In the genomic region with DNA sequence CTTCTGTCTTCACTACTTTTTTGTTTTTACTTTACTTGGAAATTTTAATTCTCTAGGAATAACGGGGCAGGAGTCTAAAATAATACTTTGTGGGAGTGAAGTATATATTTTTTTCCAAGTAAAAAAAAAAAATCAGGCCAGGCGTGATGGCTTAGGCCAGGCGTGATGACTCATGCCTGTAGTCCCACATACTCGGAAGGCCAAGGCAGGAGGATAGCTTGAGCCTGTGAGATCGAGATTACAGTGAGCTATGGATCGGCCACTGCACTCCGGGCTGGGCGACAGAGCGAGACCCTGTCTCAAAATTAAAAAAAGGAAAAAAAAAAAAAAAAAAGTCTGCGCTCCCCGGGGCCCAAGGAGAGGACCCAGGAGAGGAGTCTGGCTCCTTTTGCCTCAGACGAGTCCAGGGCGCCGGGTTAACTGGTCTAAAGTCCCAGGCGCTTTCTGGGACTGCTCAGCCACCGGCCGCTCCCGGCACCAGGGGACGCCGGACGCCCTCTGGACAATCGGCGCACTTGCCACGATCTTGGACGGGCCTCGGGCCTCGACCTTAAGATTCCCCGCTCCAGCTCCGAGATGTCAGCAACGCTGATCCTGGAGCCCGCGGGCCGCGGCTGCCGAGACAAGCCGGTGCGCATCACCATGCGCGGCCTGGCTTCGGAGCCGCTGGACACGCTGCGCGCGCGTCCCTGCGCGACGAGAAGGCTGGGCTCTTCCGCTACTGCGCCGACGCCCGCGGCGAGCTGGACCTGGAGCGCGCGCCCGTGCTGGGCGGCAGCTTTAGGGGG, we compare ENCODE assay signal across 8 cellular contexts. TPM values are rescaled to one million over a fixed set of nuclear protein-coding genes. Genes with fewer than 3 reads are reported as not detected.
A peak's percentile ranks its signal among the peaks of the same experiment; 100 is the strongest.
DNase-seq lines count a peak whose midpoint lies in the region; ATAC-seq and TF ChIP-seq lines count a peak whose summit lies in the region.

No MANE protein-coding gene starts in this region.

- H3K9me3 ChIP-seq in esophagus muscularis mucosa, result no peaks in the 10 kb centered on the region
- H3K9me3 ChIP-seq in naive thymus-derived CD4-positive, alpha-beta T cell (ENCODE audit: control insufficient read depth in 2 of 3, low read length in 3 of 3), result peaks cover 0 to 34% (median 4%) of the 10 kb centered on the region in 3 experiments
- peaks cover 4% of the 10 kb centered on the region for H3K9me3 ChIP-seq in Karpas-422 (ENCODE audit: low read length)

- H3K4me3 ChIP-seq in ACC112 (ENCODE audit: low read depth, low read length) (peak overlapping the region; percentile 84), esophagus muscularis mucosa (peak overlapping the region; percentile 54 to 59 (median 58)), Karpas-422 (ENCODE audit: low read length) (no peak overlapping the region)
- no peak overlapping the region for H3K4me3 ChIP-seq in naive thymus-derived CD4-positive, alpha-beta T cell (ENCODE audit: low read length)

- H3K9ac ChIP-seq in Karpas-422 (ENCODE audit: low read length), result no peak overlapping the region

- H3K36me3 Mint-ChIP-seq in naive thymus-derived CD4-positive, alpha-beta T cell, result peaks cover 14 to 42% (median 26%) of the 10 kb centered on the region in 5 donors

- DNase-seq in NCI-H2227 treated with DMSO at 0.1 percent for 48 hours (lab: John Stamatoyannopoulos, UW) (peak; percentile 77), esophagus muscularis mucosa (ENCODE audit: extremely low spot score) (no peak), Karpas-422 (no peak), NCI-H1105 treated with DMSO at 0.1 percent for 48 hours (lab: John Stamatoyannopoulos, UW) (no peak)
- no peak for DNase-seq in naive thymus-derived CD4-positive, alpha-beta T cell

- no peak for TF ChIP-seq POLR2A in esophagus muscularis mucosa (IDR thresholded peaks at IDR 0.05; ENCODE audit: low read depth)

- H3K9me3 Mint-ChIP-seq in naive thymus-derived CD4-positive, alpha-beta T cell, result peaks cover 8 to 91% (median 45%) of the 10 kb centered on the region in 11 donors

- no peak overlapping the region for H3K27ac Mint-ChIP-seq in naive thymus-derived CD4-positive, alpha-beta T cell

- H3K79me2 ChIP-seq in ACC112 (ENCODE audit: control insufficient read depth, insufficient read depth, low read length, unreplicated experiment), result peaks cover 13% of the 10 kb centered on the region
- peaks cover 23% of the 10 kb centered on the region for H3K79me2 ChIP-seq in Karpas-422 (ENCODE audit: low read length)

- CTCF ChIA-PET in naive thymus-derived CD4-positive, alpha-beta T cell (lab: Charles Lee), result no interaction called here

- TF ChIP-seq CTCF in esophagus muscularis mucosa (IDR thresholded peaks at IDR 0.05), result no peak

- no peak overlapping the region for H3K4me2 ChIP-seq in Karpas-422 (ENCODE audit: low read depth, low read length, poor library complexity, severe bottlenecking)

- no peaks in the 10 kb centered on the region for H3K9me2 ChIP-seq in Karpas-422 (replicated peaks; ENCODE audit: insufficient read depth, low read length)

- H3K36me3 ChIP-seq in ACC112 (ENCODE audit: insufficient read depth, low read length), result no peaks in the 10 kb centered on the region
- H3K36me3 ChIP-seq in esophagus muscularis mucosa, result no peaks in the 10 kb centered on the region
- no peaks in the 10 kb centered on the region for H3K36me3 ChIP-seq in naive thymus-derived CD4-positive, alpha-beta T cell (ENCODE audit: control insufficient read depth in 2 of 3, insufficient read depth in 3 of 3, low read length in 3 of 3)
- peaks cover 11% of the 10 kb centered on the region for H3K36me3 ChIP-seq in Karpas-422 (ENCODE audit: insufficient read depth, low read length)

- H3K27ac ChIP-seq in ACC112 (ENCODE audit: low read depth, low read length) (no peak overlapping the region), esophagus muscularis mucosa (replicated peaks in 1 of 4) (peak overlapping the region; percentile 58 to 68 (median 64)), Karpas-422 (ENCODE audit: low read length) (no peak overlapping the region)
- H3K27ac ChIP-seq in naive thymus-derived CD4-positive, alpha-beta T cell (ENCODE audit: low read depth, low read length), result no peak overlapping the region

- H2AFZ ChIP-seq in ACC112 (ENCODE audit: low read length, unreplicated experiment), result peak overlapping the region; percentile 69
- no peak overlapping the region for H2AFZ ChIP-seq in Karpas-422 (ENCODE audit: low read length)

- intact Hi-C loops in esophagus muscularis mucosa (cut with DNase I), result loop anchor here (5.0 kb wide), 1 partner anchor 66 kb away; the partner anchor contains the start of gene ZNF566
- intact Hi-C loops in naive thymus-derived CD4-positive, alpha-beta T cell (cut with micrococcal nuclease), result no loop called here

- H4K20me1 ChIP-seq in Karpas-422 (ENCODE audit: insufficient read depth, low read depth, low read length), result no peaks in the 10 kb centered on the region

- no peak for TF ChIP-seq EP300 in esophagus muscularis mucosa (IDR thresholded peaks at IDR 0.05)

- H3K27me3 Mint-ChIP-seq in naive thymus-derived CD4-positive, alpha-beta T cell, result peaks cover 14 to 40% (median 30%) of the 10 kb centered on the region in 5 donors

- peaks cover 10 to 33% (median 20%) of the 10 kb centered on the region in 7 donors for H3K4me1 Mint-ChIP-seq in naive thymus-derived CD4-positive, alpha-beta T cell

- H3K4me3 Mint-ChIP-seq in naive thymus-derived CD4-positive, alpha-beta T cell, result peak overlapping the region in 8 of 10 donors; percentile 3 to 67 (median 60)

- POLR2A ChIA-PET in naive thymus-derived CD4-positive, alpha-beta T cell (lab: Charles Lee), result interaction anchor here (0.7 to 2.6 kb wide), 2 partner anchors 35 to 68 kb away, joined by 3 to 8 read pairs; partner anchors contain the start of gene ZNF566

- H3K27me3 ChIP-seq in ACC112 (ENCODE audit: insufficient read depth, low read length), result no peaks in the 10 kb centered on the region
- peaks cover 0 to 8% (median 0%) of the 10 kb centered on the region in 4 donors for H3K27me3 ChIP-seq in esophagus muscularis mucosa
- peaks cover 0 to 9% of the 10 kb centered on the region in 2 donors for H3K27me3 ChIP-seq in naive thymus-derived CD4-positive, alpha-beta T cell (ENCODE audit: control insufficient read depth in 2 of 2, insufficient read depth in 2 of 2, low read length in 2 of 2)
- H3K27me3 ChIP-seq in Karpas-422 (ENCODE audit: low read length), result no peaks in the 10 kb centered on the region

- H3K4me1 ChIP-seq in ACC112 (ENCODE audit: control insufficient read depth, insufficient read depth, low read length, unreplicated experiment) (no peaks in the 10 kb centered on the region), esophagus muscularis mucosa (peaks cover 13 to 37% (median 25%) of the 10 kb centered on the region in 4 donors), Karpas-422 (ENCODE audit: low read length) (peaks cover 15% of the 10 kb centered on the region)
- peaks cover 6 to 13% of the 10 kb centered on the region in 2 donors for H3K4me1 ChIP-seq in naive thymus-derived CD4-positive, alpha-beta T cell (ENCODE audit: control insufficient read depth in 2 of 2, insufficient read depth in 2 of 2, low read length in 2 of 2)

- 15% methylated on average over 25 of the region's 61 CpGs for WGBS in esophagus muscularis mucosa

- ATAC-seq in naive thymus-derived CD4-positive, alpha-beta T cell, result no peak
- ATAC-seq in HG03135 (IDR thresholded peaks at IDR 0.05; ENCODE audit: unreplicated experiment) (no peak), GM19467 (IDR thresholded peaks at IDR 0.05; ENCODE audit: unreplicated experiment) (no peak)

RNA-seq across cellular contexts. Expression of gene ZFP82, which starts 2.7 kb away (rescaled TPM):
- total RNA-seq in esophagus muscularis mucosa, result 1 to 10 TPM; 3.5 to 6.0 (median 5.8) TPM
- total RNA-seq in naive thymus-derived CD4-positive, alpha-beta T cell, result 1 to 10 TPM; 2.2 to 8.2 (median 5.7) TPM
- 10 to 100 TPM in 1 of 2 donors, 1 to 10 TPM in 1; 8.2 to 13.9 TPM for polyA plus RNA-seq in naive thymus-derived CD4-positive, alpha-beta T cell
- 14.4 and 23.0 TPM in 2 replicates for total RNA-seq in Karpas-422 (2014; rRNA removed; shearing (Covaris generic); ENCODE audit: low replicate concordance)

RNA-seq across cellular contexts. Expression of gene ZFP14, which starts 42.2 kb away (rescaled TPM):
- 1 to 10 TPM; 2.5 to 5.8 (median 4.1) TPM for total RNA-seq in esophagus muscularis mucosa
- 10 to 100 TPM in 2 of 5 experiments, 1 to 10 TPM in 3; 5.3 to 24.0 (median 9.2) TPM for total RNA-seq in naive thymus-derived CD4-positive, alpha-beta T cell
- polyA plus RNA-seq in naive thymus-derived CD4-positive, alpha-beta T cell, result 1 to 10 TPM; 4.7 to 6.5 TPM
- 8.1 and 8.4 TPM in 2 replicates for total RNA-seq in Karpas-422 (2014; rRNA removed; shearing (Covaris generic); ENCODE audit: low replicate concordance)

Comparison
In these comparisons a context has a peak if more than half of its experiments do, and no peak if none do; other contexts are left out.
1. H3K27ac ChIP-seq: peak in esophagus muscularis mucosa (4 of 4); none in ACC112 (single experiment), naive thymus-derived CD4-positive, alpha-beta T cell (single experiment) and Karpas-422 (single experiment).
2. H3K4me3 ChIP-seq: peak in ACC112 (single experiment) and esophagus muscularis mucosa (4 of 4); none in naive thymus-derived CD4-positive, alpha-beta T cell (single experiment) and Karpas-422 (single experiment).